Comparison of ENCODE assay signal across 16 cellular contexts in the genomic region with DNA sequence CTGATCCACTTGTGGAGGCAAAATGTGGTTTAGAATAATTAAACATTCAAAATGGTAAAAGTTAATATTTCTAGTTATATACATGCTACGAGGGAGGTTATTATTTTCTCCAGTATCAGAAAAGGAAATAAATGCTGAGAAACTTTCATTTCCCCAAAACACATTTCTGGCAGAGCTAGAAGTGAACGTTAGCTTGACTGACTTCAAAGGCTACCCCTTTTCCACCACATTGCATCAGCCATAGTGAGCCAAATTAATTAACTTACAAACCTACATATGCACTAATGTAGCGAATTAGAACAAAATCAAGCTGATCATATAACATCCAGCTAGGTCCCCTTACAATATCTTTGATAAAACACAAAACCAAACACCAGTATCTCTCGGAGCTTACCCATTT. TPM values are rescaled to one million over a fixed set of nuclear protein-coding genes. Genes with fewer than 3 reads are reported as not detected.
"Had no signal": no experiment of that assay in that cellular context is flagged by ENCODE, and none has a peak within 500 bp of the region (broad histone marks: within the 10 kb centered on the region; RNA-seq: fewer than 3 reads in every experiment).

No MANE protein-coding gene starts in this region.

- H3K4me1 ChIP-seq: gastrocnemius medialis, upper lobe of right lung had no signal

- H3K27me3 ChIP-seq: breast epithelium, gastrocnemius medialis, upper lobe of right lung had no signal

- H3K27ac ChIP-seq: breast epithelium, gastrocnemius medialis, upper lobe of right lung had no signal

- DNase-seq: activated CD4-positive, alpha-beta memory T cell treated with anti-CD3 and anti-CD28 coated beads for 36 hours; activated CD4-positive, alpha-beta T cell treated with anti-CD3 and anti-CD28 coated beads for 48 hours; activated CD4-positive, CD25-positive, alpha-beta regulatory T cell; activated naive CD4-positive, alpha-beta T cell treated with Interleukin-2 at 50 U/mL for 16 hours; activated naive CD8-positive, alpha-beta T cell treated with anti-CD3 and anti-CD28 coated beads for 36 hours; activated T-cell treated with anti-CD3 and anti-CD28 coated beads, Interleukin-2, amount 50 U/mL, for 48 hours; effector memory CD4-positive, alpha-beta T cell; gastrocnemius medialis; islet precursor cell; left cardiac atrium; stimulated activated CD4-positive, alpha-beta T cell treated with anti-CD3 and anti-CD28 coated beads, Interleukin-2, amount 100 ng/mL, for 48 hours; stimulated activated naive CD8-positive, alpha-beta T cell treated with anti-CD3 and anti-CD28 coated beads, Interleukin-15, Interleukin-2, amounts not matched to agents 100 U/mL and 50 U/mL, for 24 hours; upper lobe of right lung had no signal

- ATAC-seq: gastrocnemius medialis; left cardiac atrium; natural killer cell treated with Interleukin-12 subunit alpha and Interleukin-12 subunit beta and Interleukin-15 and Interleukin-18, amount 100 ng/mL, for 72 hours; stimulated activated naive CD8-positive, alpha-beta T cell treated with anti-CD3 and anti-CD28 coated beads, Interleukin-15, Interleukin-2, amounts not matched to agents 100 U/mL and 50 U/mL, for 24 hours had no signal

- H3K4me3 ChIP-seq: breast epithelium, gastrocnemius medialis, upper lobe of right lung had no signal

- H3K36me3 ChIP-seq: breast epithelium, gastrocnemius medialis, upper lobe of right lung had no signal

- H3K9me3 ChIP-seq: breast epithelium, gastrocnemius medialis, upper lobe of right lung had no signal

RNA-seq across cellular contexts. Expression of a gene that starts 49.3 kb away (rescaled TPM):
- polyA plus RNA-seq: endothelial cell of umbilical vein had no signal
